In the genomic region with DNA sequence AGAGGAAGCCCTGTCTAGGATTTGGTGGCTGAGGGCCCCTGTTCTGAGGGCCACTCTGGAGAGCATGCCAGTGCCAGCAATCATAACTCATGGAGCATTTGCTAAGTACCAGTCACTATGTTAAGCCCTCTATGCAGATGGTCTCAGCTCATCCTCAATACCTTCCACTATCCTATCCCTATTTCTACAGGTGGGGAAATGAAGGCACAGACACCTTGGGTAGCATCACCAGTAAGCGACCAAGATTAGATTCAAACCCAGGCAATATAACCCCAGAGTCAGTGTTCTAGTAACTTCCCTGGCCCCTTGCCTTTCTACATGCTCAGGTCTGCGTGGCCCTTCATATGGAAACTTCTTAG, we compare ENCODE assay signal across 1 cellular context.
TF ChIP-seq lines count a peak whose summit lies in the region.

No MANE protein-coding gene starts in this region.

TF ChIP-seq in K562, 482 proteins besides CTCF, POLR2A, EP300 and RAD21 (continues in another document):
- TF ChIP-seq EP400 (IDR thresholded peaks at IDR 0.05) (no peak), PTBP1 (IDR thresholded peaks at IDR 0.05; ENCODE audit: low read depth, low read length) (peak; percentile 12; the same call in 1 of the 2 replicates), NELFE (IDR thresholded peaks at IDR 0.05; ENCODE audit: insufficient read depth, insufficient read length) (no peak), TEAD1 (CRISPR knock-in tag; IDR thresholded peaks at IDR 0.05) (no peak; a peak in 1 of 4 replicates), BRD4 (IDR thresholded peaks at IDR 0.05) (no peak; the same call in 1 of the 2 replicates), ZNF24 (IDR thresholded peaks at IDR 0.05) (no peak), ILK (tag; IDR thresholded peaks at IDR 0.05; ENCODE audit: borderline replicate concordance, low read depth) (no peak), NCOA2 (IDR thresholded peaks at IDR 0.05; ENCODE audit: partially characterized antibody in 2 of 2) (no peak), REST (CRISPR knock-in tag; IDR thresholded peaks at IDR 0.05; ENCODE audit: low read depth) (no peak), SMARCB1 (IDR thresholded peaks at IDR 0.05; ENCODE audit: insufficient read length, low read depth) (no peak), ATF4 (CRISPR knock-in tag; IDR thresholded peaks at IDR 0.05) (no peak), STAT6 (CRISPR knock-in tag; IDR thresholded peaks at IDR 0.05) (no peak), ZNF717 (CRISPR knock-in tag; IDR thresholded peaks at IDR 0.05) (no peak), HDAC6 (IDR thresholded peaks at IDR 0.05; ENCODE audit: low read depth, low read length) (no peak), KLF10 (CRISPR knock-in tag; IDR thresholded peaks at IDR 0.05) (no peak), ASH1L (IDR thresholded peaks at IDR 0.05; ENCODE audit: borderline replicate concordance, low read depth, partially characterized antibody) (no peak), NR2C2 (CRISPR knock-in tag; IDR thresholded peaks at IDR 0.05) (no peak), NR2C2 (tag; IDR thresholded peaks at IDR 0.05) (no peak), WHSC1 (IDR thresholded peaks at IDR 0.05; ENCODE audit: low read length) (peak; percentile 98), CREB5 (CRISPR knock-in tag; IDR thresholded peaks at IDR 0.05) (no peak), FOXJ3 (CRISPR knock-in tag; IDR thresholded peaks at IDR 0.05) (no peak), CEBPB (tag; IDR thresholded peaks at IDR 0.05) (no peak), TEAD4 (IDR thresholded peaks at IDR 0.05; ENCODE audit: low read length) (no peak), TEAD4 (CRISPR knock-in tag; IDR thresholded peaks at IDR 0.05; ENCODE audit: borderline replicate concordance) (peak; percentile 21; the same call in 1 of the 2 replicates), RAD51 (IDR thresholded peaks at IDR 0.05; ENCODE audit: borderline replicate concordance, low read depth) (no peak), ZNF639 (CRISPR knock-in tag; conservative IDR thresholded peaks at IDR 0.05 in 1 of 2, IDR thresholded peaks at IDR 0.05 in 1 of 2) (no peak), SIN3A (IDR thresholded peaks at IDR 0.05; ENCODE audit: borderline replicate concordance in 2 of 2, control insufficient read depth in 1 of 2, low read depth in 2 of 2, low read length in 2 of 2) (peak in 1 of 2 experiments; percentile 77; a peak in 1 of 4 replicates), HDAC1 (IDR thresholded peaks at IDR 0.05) (no peak), E4F1 (CRISPR knock-in tag; IDR thresholded peaks at IDR 0.05; ENCODE audit: borderline replicate concordance) (no peak), THRB (CRISPR knock-in tag; conservative IDR thresholded peaks at IDR 0.05) (no peak), ZKSCAN1 (IDR thresholded peaks at IDR 0.05; ENCODE audit: low read depth, low read length) (no peak), ZFX (CRISPR knock-in tag; IDR thresholded peaks at IDR 0.05) (no peak), ZC3H11A (IDR thresholded peaks at IDR 0.05; ENCODE audit: low read depth, low read length) (no peak), LARP7 (IDR thresholded peaks at IDR 0.05) (no peak), HOMEZ (CRISPR knock-in tag; IDR thresholded peaks at IDR 0.05) (no peak), HCFC1 (IDR thresholded peaks at IDR 0.05; ENCODE audit: low read depth, low read length) (no peak), SP2 (IDR thresholded peaks at IDR 0.05; ENCODE audit: extremely low read depth, low read depth, low read length, poor library complexity, severe bottlenecking) (peak; percentile 3)
- TF ChIP-seq, protein P1, sequence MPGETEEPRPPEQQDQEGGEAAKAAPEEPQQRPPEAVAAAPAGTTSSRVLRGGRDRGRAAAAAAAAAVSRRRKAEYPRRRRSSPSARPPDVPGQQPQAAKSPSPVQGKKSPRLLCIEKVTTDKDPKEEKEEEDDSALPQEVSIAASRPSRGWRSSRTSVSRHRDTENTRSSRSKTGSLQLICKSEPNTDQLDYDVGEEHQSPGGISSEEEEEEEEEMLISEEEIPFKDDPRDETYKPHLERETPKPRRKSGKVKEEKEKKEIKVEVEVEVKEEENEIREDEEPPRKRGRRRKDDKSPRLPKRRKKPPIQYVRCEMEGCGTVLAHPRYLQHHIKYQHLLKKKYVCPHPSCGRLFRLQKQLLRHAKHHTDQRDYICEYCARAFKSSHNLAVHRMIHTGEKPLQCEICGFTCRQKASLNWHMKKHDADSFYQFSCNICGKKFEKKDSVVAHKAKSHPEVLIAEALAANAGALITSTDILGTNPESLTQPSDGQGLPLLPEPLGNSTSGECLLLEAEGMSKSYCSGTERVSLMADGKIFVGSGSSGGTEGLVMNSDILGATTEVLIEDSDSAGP (CRISPR knock-in tag; IDR thresholded peaks at IDR 0.05): no peak
- TF ChIP-seq, protein P2, sequence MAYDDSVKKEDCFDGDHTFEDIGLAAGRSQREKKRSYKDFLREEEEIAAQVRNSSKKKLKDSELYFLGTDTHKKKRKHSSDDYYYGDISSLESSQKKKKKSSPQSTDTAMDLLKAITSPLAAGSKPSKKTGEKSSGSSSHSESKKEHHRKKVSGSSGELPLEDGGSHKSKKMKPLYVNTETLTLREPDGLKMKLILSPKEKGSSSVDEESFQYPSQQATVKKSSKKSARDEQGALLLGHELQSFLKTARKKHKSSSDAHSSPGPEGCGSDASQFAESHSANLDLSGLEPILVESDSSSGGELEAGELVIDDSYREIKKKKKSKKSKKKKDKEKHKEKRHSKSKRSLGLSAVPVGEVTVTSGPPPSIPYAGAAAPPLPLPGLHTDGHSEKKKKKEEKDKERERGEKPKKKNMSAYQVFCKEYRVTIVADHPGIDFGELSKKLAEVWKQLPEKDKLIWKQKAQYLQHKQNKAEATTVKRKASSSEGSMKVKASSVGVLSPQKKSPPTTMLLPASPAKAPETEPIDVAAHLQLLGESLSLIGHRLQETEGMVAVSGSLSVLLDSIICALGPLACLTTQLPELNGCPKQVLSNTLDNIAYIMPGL (CRISPR knock-in tag; IDR thresholded peaks at IDR 0.05): 0 out of 2 replicates have a peak, but pooled peaks have one; percentile 23
- TF ChIP-seq, protein P3, sequence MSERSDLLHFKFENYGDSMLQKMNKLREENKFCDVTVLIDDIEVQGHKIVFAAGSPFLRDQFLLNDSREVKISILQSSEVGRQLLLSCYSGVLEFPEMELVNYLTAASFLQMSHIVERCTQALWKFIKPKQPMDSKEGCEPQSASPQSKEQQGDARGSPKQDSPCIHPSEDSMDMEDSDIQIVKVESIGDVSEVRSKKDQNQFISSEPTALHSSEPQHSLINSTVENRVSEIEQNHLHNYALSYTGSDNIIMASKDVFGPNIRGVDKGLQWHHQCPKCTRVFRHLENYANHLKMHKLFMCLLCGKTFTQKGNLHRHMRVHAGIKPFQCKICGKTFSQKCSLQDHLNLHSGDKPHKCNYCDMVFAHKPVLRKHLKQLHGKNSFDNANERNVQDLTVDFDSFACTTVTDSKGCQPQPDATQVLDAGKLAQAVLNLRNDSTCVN (CRISPR knock-in tag; IDR thresholded peaks at IDR 0.05): no peak
